ENCODE assay signal across 8 cellular contexts in genomic region chr14:92105845-92106094, GRCh38. TPM values are rescaled to one million over a fixed set of nuclear protein-coding genes. Genes with fewer than 3 reads are reported as not detected.
DNase-seq lines count a peak whose midpoint lies in the region; ATAC-seq lines count a peak whose summit lies in the region.

No MANE protein-coding gene starts in this region.

- H3K27ac Mint-ChIP-seq in effector memory CD8-positive, alpha-beta T cell, result peak overlapping the region; percentile 91

- peaks cover 35% of the 10 kb centered on the region for H3K4me1 ChIP-seq in mononuclear cell (ENCODE audit: insufficient read depth, low read length)

- peak overlapping the region; percentile 89 to 92 for H3K4me3 Mint-ChIP-seq in effector memory CD8-positive, alpha-beta T cell

- in situ Hi-C loops in SK-MEL-5 (cut with HindIII; ENCODE audit: low pct_unique_long_range_greater_than_20kb, low sequenced_read_pairs), result no loop called here

- DNase-seq in AML-193 (lab: John Stamatoyannopoulos, UW) (peak; percentile 40 to 57), SK-MEL-5 (ENCODE audit: low read depth, low spot score) (peak; percentile 62), hepatic stellate cell (ENCODE audit: low spot score) (no peak), kidney glomerular epithelial cell (lab: John Stamatoyannopoulos, UW) (no peak)
- DNase-seq in effector memory CD8-positive, alpha-beta T cell, result peak in 1 of 3 experiments; percentile 9

- no peaks in the 10 kb centered on the region for H3K9me3 ChIP-seq in mononuclear cell (ENCODE audit: low read depth, low read length)

- H3K9me3 Mint-ChIP-seq in effector memory CD8-positive, alpha-beta T cell, result no peaks in the 10 kb centered on the region

- H3K36me3 Mint-ChIP-seq in effector memory CD8-positive, alpha-beta T cell (ENCODE audit: insufficient read depth), result peaks cover 7% of the 10 kb centered on the region

- H3K4me1 Mint-ChIP-seq in effector memory CD8-positive, alpha-beta T cell (ENCODE audit: low read depth in 2 of 2), result peaks cover 16 to 19% of the 10 kb centered on the region in 2 donors

- ATAC-seq in GM18499 (IDR thresholded peaks at IDR 0.05; ENCODE audit: insufficient read depth, unreplicated experiment) (peak; percentile 5), HG03135 (IDR thresholded peaks at IDR 0.05; ENCODE audit: unreplicated experiment) (peak; percentile 16)
- no peak for ATAC-seq in effector memory CD8-positive, alpha-beta T cell (replicated peaks)

- peak overlapping the region; percentile 62 for H3K4me3 ChIP-seq in mononuclear cell (ENCODE audit: low read length)

- H3K27me3 ChIP-seq in mononuclear cell (ENCODE audit: insufficient read depth, low read length), result no peaks in the 10 kb centered on the region

- H3K27me3 Mint-ChIP-seq in effector memory CD8-positive, alpha-beta T cell, result no peaks in the 10 kb centered on the region

RNA-seq across cellular contexts. Expression of gene ATXN3, which starts 0.6 kb away (rescaled TPM):
- total RNA-seq in SK-MEL-5 (2014; rRNA removed; shearing (Covaris generic)), result 42.5 and 52.1 TPM in 2 replicates
- polyA plus RNA-seq in SK-MEL-5 (2015; cell fraction: cytosol; rRNA removed), result 15.9 and 23.3 TPM in 2 replicates
- polyA plus RNA-seq in SK-MEL-5 (2015; cell fraction: nucleus; rRNA removed), result 4.0 and 33.4 TPM in 2 replicates
- 35.6 TPM for total RNA-seq in mononuclear cell

RNA-seq across cellular contexts. Expression of gene NDUFB1, which starts 15.7 kb away (rescaled TPM):
- total RNA-seq in SK-MEL-5 (2014; rRNA removed; shearing (Covaris generic)), result 380 and 394 TPM in 2 replicates
- polyA plus RNA-seq in SK-MEL-5 (2015; cell fraction: cytosol; rRNA removed), result 350 and 564 TPM in 2 replicates
- polyA plus RNA-seq in SK-MEL-5 (2015; cell fraction: nucleus; rRNA removed), result 85.4 and 129 TPM in 2 replicates
- total RNA-seq in mononuclear cell, result 106 TPM

RNA-seq across cellular contexts. Expression of gene CPSF2, which starts 16.0 kb away (rescaled TPM):
- 67.8 and 79.5 TPM in 2 replicates for total RNA-seq in SK-MEL-5 (2014; rRNA removed; shearing (Covaris generic))
- 53.0 and 58.2 TPM in 2 replicates for polyA plus RNA-seq in SK-MEL-5 (2015; cell fraction: cytosol; rRNA removed)
- polyA plus RNA-seq in SK-MEL-5 (2015; cell fraction: nucleus; rRNA removed), result 20.9 and 23.5 TPM in 2 replicates
- total RNA-seq in mononuclear cell, result 13.9 TPM

Comparison
In these comparisons a context has a peak if more than half of its experiments do, and no peak if none do; other contexts are left out.
1. DNase-seq: peak in AML-193 (2 of 2) and SK-MEL-5 (single experiment); none in hepatic stellate cell (single experiment) and kidney glomerular epithelial cell (single experiment).